In genomic region chr4:1310796-1311715, GRCh38 we compare ENCODE assay signal across 11 cellular contexts. TPM values are rescaled to one million over a fixed set of nuclear protein-coding genes. Genes with fewer than 3 reads are reported as not detected.
DNase-seq lines count a peak whose midpoint lies in the region; ATAC-seq and TF ChIP-seq lines count a peak whose summit lies in the region.
"Had no signal": no experiment of that assay in that cellular context is flagged by ENCODE, and none has a peak within 500 bp of the region (broad histone marks: within the 10 kb centered on the region; RNA-seq: fewer than 3 reads in every experiment).

No MANE protein-coding gene starts in this region.

- POLR2A ChIA-PET in CD4-positive, alpha-beta T cell (lab: Charles Lee) = interaction anchor here (1.3 to 2.7 kb wide), 4 partner anchors 19 to 61 kb away, joined by 3 to 19 read pairs (median 4); partner anchors contain the start of gene MAEA
- POLR2A ChIA-PET in RWPE1 (lab: Yijun Ruan, JAX; ENCODE audit: low non-redundant PET) = no interaction called here

- peak; percentile 70 for ATAC-seq in CD4-positive, alpha-beta T cell (ENCODE audit: poor library complexity)
- peak; percentile 1 to 44 for ATAC-seq in natural killer cell treated with Interleukin-12 subunit alpha and Interleukin-12 subunit beta and Interleukin-15 and Interleukin-18, amount 100 ng/mL, for 72 hours

- intact Hi-C loops in CD4-positive, alpha-beta T cell (cut with DNase I, micrococcal nuclease) = no loop called here

- no peaks in the 10 kb centered on the region for H3K9me3 ChIP-seq in CD4-positive, alpha-beta T cell (ENCODE audit: control insufficient read depth, low read length)

- peak overlapping the region; percentile 71 for H3K4me3 Mint-ChIP-seq in CD4-positive, alpha-beta T cell
- peak overlapping the region; percentile 17 for H3K4me3 Mint-ChIP-seq in natural killer cell treated with Interleukin-12 subunit alpha and Interleukin-12 subunit beta and Interleukin-15 and Interleukin-18, amount 100 ng/mL, for 72 hours
- H3K4me3 Mint-ChIP-seq in type B pancreatic cell = no peak overlapping the region

- peaks cover 60% of the 10 kb centered on the region for H3K36me3 Mint-ChIP-seq in CD4-positive, alpha-beta T cell (ENCODE audit: low read depth)
- peaks cover 6% of the 10 kb centered on the region for H3K36me3 Mint-ChIP-seq in natural killer cell treated with Interleukin-12 subunit alpha and Interleukin-12 subunit beta and Interleukin-15 and Interleukin-18, amount 100 ng/mL, for 72 hours
- peaks cover 22% of the 10 kb centered on the region for H3K36me3 Mint-ChIP-seq in type B pancreatic cell

- CTCF ChIA-PET in CD4-positive, alpha-beta T cell (lab: Charles Lee) = no interaction called here
- CTCF ChIA-PET in RWPE1 (lab: Yijun Ruan, JAX) = interaction anchor here (0.7 kb wide), 1 partner anchor 19 kb away, joined by 4 read pairs; no protein-coding TSS in a partner anchor

- H3K27ac ChIP-seq in CD4-positive, alpha-beta T cell (ENCODE audit: low read depth, low read length) = peak overlapping the region; percentile 21
- H3K27ac ChIP-seq in RWPE1 = peak overlapping the region; percentile 85
- H3K27ac ChIP-seq: KMS-11 had no signal

- peaks cover 66% of the 10 kb centered on the region for H3K4me1 Mint-ChIP-seq in CD4-positive, alpha-beta T cell (ENCODE audit: low read depth)
- H3K4me1 Mint-ChIP-seq in natural killer cell treated with Interleukin-12 subunit alpha and Interleukin-12 subunit beta and Interleukin-15 and Interleukin-18, amount 100 ng/mL, for 72 hours (ENCODE audit: low read depth in 2 of 2) = peaks cover 38 to 44% of the 10 kb centered on the region in 2 donors
- peaks cover 17% of the 10 kb centered on the region for H3K4me1 Mint-ChIP-seq in type B pancreatic cell (ENCODE audit: unreplicated experiment)

- H3K27ac Mint-ChIP-seq in CD4-positive, alpha-beta T cell = peak overlapping the region; percentile 82
- H3K27ac Mint-ChIP-seq in natural killer cell treated with Interleukin-12 subunit alpha and Interleukin-12 subunit beta and Interleukin-15 and Interleukin-18, amount 100 ng/mL, for 72 hours = peak overlapping the region in 1 of 2 donors; percentile 23
- no peak overlapping the region for H3K27ac Mint-ChIP-seq in type B pancreatic cell

- H3K27me3 Mint-ChIP-seq in CD4-positive, alpha-beta T cell = no peaks in the 10 kb centered on the region
- H3K27me3 Mint-ChIP-seq in natural killer cell treated with Interleukin-12 subunit alpha and Interleukin-12 subunit beta and Interleukin-15 and Interleukin-18, amount 100 ng/mL, for 72 hours = no peaks in the 10 kb centered on the region
- no peaks in the 10 kb centered on the region for H3K27me3 Mint-ChIP-seq in type B pancreatic cell

- no peaks in the 10 kb centered on the region for H3K27me3 ChIP-seq in CD4-positive, alpha-beta T cell (ENCODE audit: control insufficient read depth, insufficient read depth, low read length)

- no peaks in the 10 kb centered on the region for H3K9me3 Mint-ChIP-seq in CD4-positive, alpha-beta T cell
- H3K9me3 Mint-ChIP-seq in natural killer cell treated with Interleukin-12 subunit alpha and Interleukin-12 subunit beta and Interleukin-15 and Interleukin-18, amount 100 ng/mL, for 72 hours = no peaks in the 10 kb centered on the region
- no peaks in the 10 kb centered on the region for H3K9me3 Mint-ChIP-seq in type B pancreatic cell

- peak in 2 of 10 experiments; percentile 40 to 42 for DNase-seq in CD4-positive, alpha-beta T cell
- DNase-seq in RWPE1 (ENCODE audit: low spot score) (no peak), midbrain (lab: John Stamatoyannopoulos, UW) (no peak), DMS 273 (lab: John Stamatoyannopoulos, UW; ENCODE audit: unreplicated experiment) (no peak), type B pancreatic cell (ENCODE audit: extremely low spot score, unreplicated experiment) (no peak)
- peak; percentile 64 for DNase-seq in central memory CD4-positive, alpha-beta T cell
- no peak for DNase-seq in natural killer cell treated with Interleukin-12 subunit alpha and Interleukin-12 subunit beta and Interleukin-15 and Interleukin-18, amount 100 ng/mL, for 72 hours (ENCODE audit: low spot score)
- DNase-seq: hypothalamus; stimulated activated CD4-positive, alpha-beta T cell treated with anti-CD3 and anti-CD28 coated beads, Interleukin-2, amount 100 ng/mL, for 48 hours; stimulated activated naive CD4-positive, alpha-beta T cell treated with Interleukin-2 at 50 U/mL for 16 hours had no signal

- TF ChIP-seq CTCF in CD4-positive, alpha-beta T cell (IDR thresholded peaks at IDR 0.05) = no peak
- TF ChIP-seq CTCF in RWPE1 (conservative IDR thresholded peaks at IDR 0.05; ENCODE audit: low read depth) (no peak), type B pancreatic cell (conservative IDR thresholded peaks at IDR 0.05) (no peak)

RNA-seq across cellular contexts. Expression of gene MAEA, which starts 21.4 kb away (rescaled TPM):
- total RNA-seq in CD4-positive, alpha-beta T cell = 10 to 100 TPM; 61.5 to 63.2 TPM
- 10 to 100 TPM; 60.1 to 93.7 TPM for total RNA-seq in natural killer cell treated with Interleukin-12 subunit alpha and Interleukin-12 subunit beta and Interleukin-15 and Interleukin-18, amount 100 ng/mL, for 72 hours
- total RNA-seq in type B pancreatic cell (ENCODE audit: low replicate concordance) = 81.5 and 98.7 TPM in 2 replicates

RNA-seq across cellular contexts. Expression of gene UVSSA, which starts 36.0 kb away (rescaled TPM):
- total RNA-seq in CD4-positive, alpha-beta T cell = 10 to 100 TPM; 31.1 to 33.1 TPM
- 10 to 100 TPM; 19.6 to 25.1 TPM for total RNA-seq in natural killer cell treated with Interleukin-12 subunit alpha and Interleukin-12 subunit beta and Interleukin-15 and Interleukin-18, amount 100 ng/mL, for 72 hours
- total RNA-seq in type B pancreatic cell (ENCODE audit: low replicate concordance) = 30.5 and 32.4 TPM in 2 replicates
